In genomic region chr5:147601652-147602051, GRCh38 we compare ENCODE assay signal across 22 cellular contexts.
DNase-seq lines count a peak whose midpoint lies in the region; ATAC-seq and TF ChIP-seq lines count a peak whose summit lies in the region.
"Had no signal": no experiment of that assay in that cellular context is flagged by ENCODE, and none has a peak within 500 bp of the region (broad histone marks: within the 10 kb centered on the region; RNA-seq: fewer than 3 reads in every experiment).

No MANE protein-coding gene starts in this region.

- H3K27ac ChIP-seq in esophagus muscularis mucosa (replicated peaks in 1 of 4), result no peak overlapping the region
- H3K27ac ChIP-seq: RWPE1, SK-N-MC had no signal

- 44% methylated on average over 1 of the region's 1 CpG for WGBS in esophagus muscularis mucosa

- H3K9me3 ChIP-seq in esophagus muscularis mucosa, result no peaks in the 10 kb centered on the region
- H3K9me3 ChIP-seq: BE2C, MG63 had no signal

- TF ChIP-seq POLR2A in esophagus muscularis mucosa (IDR thresholded peaks at IDR 0.05; ENCODE audit: low read depth), result no peak

- H3K36me3 ChIP-seq in esophagus muscularis mucosa, result no peaks in the 10 kb centered on the region
- H3K36me3 ChIP-seq: BE2C, MG63 had no signal

- DNase-seq in germinal center (ENCODE audit: low spot score) (peak; percentile 7), activated gamma-delta T cell (lab: John Stamatoyannopoulos, UW) (no peak), DMS153 (lab: John Stamatoyannopoulos, UW) (no peak), esophagus muscularis mucosa (ENCODE audit: extremely low spot score) (no peak)
- DNase-seq: BE2C, DMS79, H9, HFFc6, MG63, NCI-H1048, NCI-H1417 treated with DMSO at 0.1 percent for 48 hours, NCI-H187 treated with DMSO at 0.1 percent for 48 hours, NCI-H2107, NCI-H69, SHP77 treated with DMSO at 0.1 percent for 48 hours, SW 1271, T-helper 2 cell had no signal

- intact Hi-C loops in esophagus muscularis mucosa (cut with DNase I), result no loop called here

- no peaks in the 10 kb centered on the region for H3K27me3 ChIP-seq in esophagus muscularis mucosa
- H3K27me3 ChIP-seq: BE2C had no signal

- H3K4me3 ChIP-seq in esophagus muscularis mucosa, result no peak overlapping the region
- H3K4me3 ChIP-seq: MG63, SK-N-MC had no signal

- no peak for TF ChIP-seq EP300 in esophagus muscularis mucosa (IDR thresholded peaks at IDR 0.05)

- no peak for TF ChIP-seq CTCF in esophagus muscularis mucosa (IDR thresholded peaks at IDR 0.05)

- peak; percentile 69 for ATAC-seq in GM18870 (IDR thresholded peaks at IDR 0.05; ENCODE audit: unreplicated experiment)
- ATAC-seq in GM19397 (IDR thresholded peaks at IDR 0.05; ENCODE audit: unreplicated experiment), result peak; percentile 60
- peak; percentile 74 for ATAC-seq in HG02852 (IDR thresholded peaks at IDR 0.05; ENCODE audit: unreplicated experiment)

- H3K4me1 ChIP-seq in esophagus muscularis mucosa, result no peaks in the 10 kb centered on the region
- H3K4me1 ChIP-seq: BE2C had no signal
